34 cellular contexts compared by ENCODE assay signal in genomic region chr2:128365217-128365905, GRCh38. TPM values are rescaled to one million over a fixed set of nuclear protein-coding genes. Genes with fewer than 3 reads are reported as not detected.
DNase-seq lines count a peak whose midpoint lies in the region; ATAC-seq, FAIRE-seq and TF ChIP-seq lines count a peak whose summit lies in the region.
"Had no signal": no experiment of that assay in that cellular context is flagged by ENCODE, and none has a peak within 500 bp of the region (broad histone marks: within the 10 kb centered on the region; RNA-seq: fewer than 3 reads in every experiment).

No MANE protein-coding gene starts in this region.

- H3K18ac ChIP-seq in H9 (ENCODE audit: insufficient read length, low read depth, low read length) (no peak overlapping the region), mesenchymal stem cell (ENCODE audit: low read depth in 1 of 2, low read length in 2 of 2) (peak overlapping the region in 1 of 2 experiments; percentile 18)

- DNase-seq in H9 (no peak), astrocyte (ENCODE audit: low read depth) (peak; percentile 47), mesenchymal stem cell (no peak), sciatic nerve (ENCODE audit: low spot score) (peak; percentile 25), suprapubic skin (ENCODE audit: low spot score in 2 of 2) (no peak), GF-D8 (lab: John Stamatoyannopoulos, UW) (no peak)
- DNase-seq: activated B cell treated with CpG ODN at 0.5 μM for 24 hours; activated CD4-positive, alpha-beta T cell treated with anti-CD3 and anti-CD28 coated beads, Interleukin-2, amount 50 U/mL, for 1 hour; activated naive CD4-positive, alpha-beta T cell treated with Interleukin-2 at 50 U/mL for 16 hours; activated T-cell treated with anti-CD3 and anti-CD28 coated beads, Interleukin-2, amount 50 U/mL, for 48 hours; DMS153; effector CD4-positive, alpha-beta T cell; HFFc6; immature natural killer cell; KBM-7; left cardiac atrium; MM.1S; NCI-H1105 treated with DMSO at 0.1 percent for 48 hours; NCI-H1930; NCI-H2171 treated with DMSO at 0.1 percent for 48 hours; NCI-H510A; SHP77 treated with DMSO at 0.1 percent for 48 hours; stimulated activated CD4-positive, alpha-beta T cell treated with anti-CD3 and anti-CD28 coated beads, Interleukin-12 subunit alpha, Interleukin-12 subunit beta, amount 100 ng/mL, for 4 hours; stimulated activated CD4-positive, alpha-beta T cell treated with anti-CD3 and anti-CD28 coated beads, Interleukin-2, amount 100 ng/mL, for 48 hours; stomach; T1000; transverse colon had no signal

- H3K56ac ChIP-seq in H9 (ENCODE audit: insufficient read length, low read depth, low read length) = no peak overlapping the region

- no peaks in the 10 kb centered on the region for H3K27me3 ChIP-seq in H9 (ENCODE audit: insufficient read depth, low read length)
- no peaks in the 10 kb centered on the region for H3K27me3 ChIP-seq in astrocyte (ENCODE audit: insufficient read depth, low read length)
- H3K27me3 ChIP-seq in mesenchymal stem cell (ENCODE audit: control insufficient read depth in 1 of 2, insufficient read depth in 1 of 2, low read length in 2 of 2) = no peaks in the 10 kb centered on the region
- H3K27me3 ChIP-seq in suprapubic skin = no peaks in the 10 kb centered on the region
- H3K27me3 ChIP-seq: BLaER1 treated with 17β-estradiol and CSF1 and Interleukin-3, amounts not matched to agents 10 nM and 100 nM; neutrophil; right lobe of liver; stomach; transverse colon had no signal

- H4K20me1 ChIP-seq in H9 (ENCODE audit: control insufficient read depth, insufficient read depth, insufficient read length) (no peaks in the 10 kb centered on the region), astrocyte (ENCODE audit: insufficient read depth, low read length) (no peaks in the 10 kb centered on the region)
- H4K20me1 ChIP-seq: BLaER1 treated with 17β-estradiol and CSF1 and Interleukin-3, amounts not matched to agents 10 nM and 100 nM had no signal

- TF ChIP-seq CTCF in H9 (conservative IDR thresholded peaks at IDR 0.05) (no peak), astrocyte (IDR thresholded peaks at IDR 0.05; ENCODE audit: insufficient read depth, low read depth, low read length) (no peak), suprapubic skin (IDR thresholded peaks at IDR 0.05) (no peak)

- H3K23me2 ChIP-seq in H9 (ENCODE audit: insufficient read length, low read depth, low read length, poor library complexity, severe bottlenecking) = no peaks in the 10 kb centered on the region

- H3K9me3 Mint-ChIP-seq in H9 (peaks cover 0 to 2% of the 10 kb centered on the region in 2 experiments; a peak in 1 of 5 replicates), astrocyte (ENCODE audit: unreplicated experiment) (peaks cover 2% of the 10 kb centered on the region)
- H3K9me3 Mint-ChIP-seq: activated B cell treated with CpG ODN at 0.5 μM for 24 hours, HFFc6, immature natural killer cell had no signal

- H3K27ac ChIP-seq in H9 (ENCODE audit: insufficient read length, low read depth, low read length) (no peak overlapping the region), astrocyte (ENCODE audit: low read depth, low read length) (no peak overlapping the region), mesenchymal stem cell (ENCODE audit: low read length, poor library complexity, severe bottlenecking) (no peak overlapping the region), suprapubic skin (no peak overlapping the region)
- H3K27ac ChIP-seq: BLaER1 treated with 17β-estradiol and CSF1 and Interleukin-3, amounts not matched to agents 10 nM and 100 nM; neutrophil; prostate gland; right lobe of liver; stomach; transverse colon had no signal

- intact Hi-C loops in sciatic nerve (cut with DNase I) = no loop called here

- no peak overlapping the region for H3K14ac ChIP-seq in H9 (ENCODE audit: insufficient read depth, low read length)
- H3K14ac ChIP-seq in mesenchymal stem cell (ENCODE audit: low read length in 2 of 2) = no peak overlapping the region

- H2AK5ac ChIP-seq in H9 (ENCODE audit: insufficient read length, low read length) (no peak overlapping the region), mesenchymal stem cell (ENCODE audit: low read length, severe bottlenecking) (peak overlapping the region; percentile 58)

- no peak overlapping the region for H4K8ac ChIP-seq in H9 (replicated peaks; ENCODE audit: insufficient read length, low read depth, low read length)
- no peak overlapping the region for H4K8ac ChIP-seq in mesenchymal stem cell (ENCODE audit: low read length)

- H3K79me1 ChIP-seq in H9 (ENCODE audit: insufficient read depth, low read depth, low read length, poor library complexity, severe bottlenecking) = no peaks in the 10 kb centered on the region
- H3K79me1 ChIP-seq in mesenchymal stem cell (replicated peaks; ENCODE audit: low read length, poor library complexity, severe bottlenecking) = no peaks in the 10 kb centered on the region

- H2BK120ac ChIP-seq in H9 (ENCODE audit: low read depth, low read length, poor library complexity, severe bottlenecking) = no peak overlapping the region
- H2BK120ac ChIP-seq in mesenchymal stem cell (ENCODE audit: low read depth, low read length) = no peak overlapping the region

- H2BK12ac ChIP-seq in H9 (ENCODE audit: insufficient read length, low read depth, low read length) (no peak overlapping the region), mesenchymal stem cell (ENCODE audit: low read length in 2 of 2) (peak overlapping the region in 1 of 2 experiments; percentile 69)

- H2BK20ac ChIP-seq in H9 (ENCODE audit: low read depth, low read length, poor library complexity, severe bottlenecking) = no peak overlapping the region

- H3K27ac Mint-ChIP-seq in H9 (peak overlapping the region in 2 of 3 experiments; percentile 71 to 87; a peak in 2 of 7 replicates), astrocyte (ENCODE audit: unreplicated experiment) (no peak overlapping the region)
- H3K27ac Mint-ChIP-seq: activated B cell treated with CpG ODN at 0.5 μM for 24 hours, HFFc6, immature natural killer cell had no signal

- TF ChIP-seq POLR2A in suprapubic skin (IDR thresholded peaks at IDR 0.05) = no peak

- H3K4me1 Mint-ChIP-seq in H9 (peaks cover 56% of the 10 kb centered on the region in 2 experiments), astrocyte (ENCODE audit: low read depth, unreplicated experiment) (peaks cover 43% of the 10 kb centered on the region)
- H3K4me1 Mint-ChIP-seq: activated B cell treated with CpG ODN at 0.5 μM for 24 hours had no signal

- H3K4me1 ChIP-seq in H9 (ENCODE audit: insufficient read depth, low read length) (peaks cover 7% of the 10 kb centered on the region; the same call in 1 of the 2 replicates), astrocyte (ENCODE audit: insufficient read depth, low read length) (peaks cover 32% of the 10 kb centered on the region), mesenchymal stem cell (ENCODE audit: control insufficient read depth, insufficient read depth, low read depth, low read length) (peaks cover 54% of the 10 kb centered on the region), suprapubic skin (peaks cover 22% of the 10 kb centered on the region)
- H3K4me1 ChIP-seq: BLaER1 treated with 17β-estradiol and CSF1 and Interleukin-3, amounts not matched to agents 10 nM and 100 nM; prostate gland; right lobe of liver had no signal

- H3K9me3 ChIP-seq in H9 (ENCODE audit: control insufficient read depth, low read depth, low read length) = no peaks in the 10 kb centered on the region
- H3K9me3 ChIP-seq in astrocyte (ENCODE audit: insufficient read depth, low read depth, low read length) = no peaks in the 10 kb centered on the region
- H3K9me3 ChIP-seq in mesenchymal stem cell (ENCODE audit: control insufficient read depth, low read length) = no peaks in the 10 kb centered on the region
- no peaks in the 10 kb centered on the region for H3K9me3 ChIP-seq in suprapubic skin
- H3K9me3 ChIP-seq: BLaER1 treated with 17β-estradiol and CSF1 and Interleukin-3, amounts not matched to agents 10 nM and 100 nM; neutrophil; prostate gland; right lobe of liver; stomach; transverse colon had no signal

- no peak overlapping the region for H2BK15ac ChIP-seq in H9 (ENCODE audit: low read depth, low read length)
- H2BK15ac ChIP-seq in mesenchymal stem cell (ENCODE audit: low read depth, poor library complexity, severe bottlenecking) = peak overlapping the region; percentile 15

- no peak overlapping the region for H3K4me3 ChIP-seq in astrocyte (ENCODE audit: insufficient read depth, low read depth, low read length)
- H3K4me3 ChIP-seq in mesenchymal stem cell (ENCODE audit: insufficient read depth in 1 of 2, low read depth in 1 of 2, low read length in 2 of 2) = no peak overlapping the region
- H3K4me3 ChIP-seq in suprapubic skin = no peak overlapping the region
- H3K4me3 ChIP-seq: BLaER1 treated with 17β-estradiol and CSF1 and Interleukin-3, amounts not matched to agents 10 nM and 100 nM; prostate gland; right lobe of liver; stomach; transverse colon had no signal

- H3K4me2 ChIP-seq in H9 (ENCODE audit: insufficient read depth, insufficient read length, low read length) = no peak overlapping the region
- no peak overlapping the region for H3K4me2 ChIP-seq in astrocyte (ENCODE audit: low read length)
- no peak overlapping the region for H3K4me2 ChIP-seq in mesenchymal stem cell (ENCODE audit: low read length, poor library complexity, severe bottlenecking)
- H3K4me2 ChIP-seq: BLaER1 treated with 17β-estradiol and CSF1 and Interleukin-3, amounts not matched to agents 10 nM and 100 nM had no signal

- H3K79me2 ChIP-seq in H9 (ENCODE audit: insufficient read depth, low read length) (no peaks in the 10 kb centered on the region), astrocyte (ENCODE audit: insufficient read depth, low read length) (no peaks in the 10 kb centered on the region)

- H4K91ac ChIP-seq in H9 (ENCODE audit: insufficient read length, low read depth, low read length) = no peak overlapping the region
- H4K91ac ChIP-seq in mesenchymal stem cell (ENCODE audit: low read length) = peak overlapping the region; percentile 62

- ATAC-seq in sciatic nerve = no peak
- ATAC-seq in HG02970 (IDR thresholded peaks at IDR 0.05; ENCODE audit: low FRiP score, unreplicated experiment) = no peak
- ATAC-seq: left cardiac atrium, right lobe of liver had no signal

- H3K27me3 Mint-ChIP-seq in H9 (ENCODE audit: low read depth) = peaks cover 1% of the 10 kb centered on the region
- H3K27me3 Mint-ChIP-seq in astrocyte (ENCODE audit: low read depth, unreplicated experiment) = peaks cover 19% of the 10 kb centered on the region
- H3K27me3 Mint-ChIP-seq: activated B cell treated with CpG ODN at 0.5 μM for 24 hours had no signal

- H3K23ac ChIP-seq in H9 (ENCODE audit: insufficient read length, low read depth, low read length) (no peak overlapping the region), mesenchymal stem cell (ENCODE audit: low read length in 2 of 2) (no peak overlapping the region)

- H3K36me3 Mint-ChIP-seq in H9 (ENCODE audit: insufficient read depth in 1 of 3, low read depth in 3 of 3) (peaks cover 0 to 2% (median 0%) of the 10 kb centered on the region in 3 experiments; a peak in 4 of 7 replicates), astrocyte (ENCODE audit: low read depth, unreplicated experiment) (no peaks in the 10 kb centered on the region)
- H3K36me3 Mint-ChIP-seq: immature natural killer cell had no signal

- no peak overlapping the region for H3K4me3 Mint-ChIP-seq in H9
- H3K4me3 Mint-ChIP-seq in astrocyte (ENCODE audit: unreplicated experiment) = no peak overlapping the region
- H3K4me3 Mint-ChIP-seq: activated B cell treated with CpG ODN at 0.5 μM for 24 hours, HFFc6, immature natural killer cell had no signal

- no peak for TF ChIP-seq EP300 in suprapubic skin (IDR thresholded peaks at IDR 0.05)

- H3K4ac ChIP-seq in H9 (ENCODE audit: low read depth, low read length) (no peak overlapping the region), mesenchymal stem cell (ENCODE audit: low read depth in 1 of 2, low read length in 2 of 2) (peak overlapping the region; percentile 17 to 51)

- H3K36me3 ChIP-seq in astrocyte (ENCODE audit: insufficient read depth, low read length) (no peaks in the 10 kb centered on the region), mesenchymal stem cell (ENCODE audit: control insufficient read depth in 1 of 2, insufficient read depth in 2 of 2, low read depth in 1 of 2, low read length in 2 of 2) (no peaks in the 10 kb centered on the region), suprapubic skin (no peaks in the 10 kb centered on the region)
- H3K36me3 ChIP-seq: BLaER1 treated with 17β-estradiol and CSF1 and Interleukin-3, amounts not matched to agents 10 nM and 100 nM; neutrophil; prostate gland; right lobe of liver; stomach; transverse colon had no signal

- no peak overlapping the region for H4K5ac ChIP-seq in H9 (ENCODE audit: insufficient read length, low read depth, low read length)

- no CpG with 5 or more reads among the region's 12 CpGs for WGBS in H9 (ENCODE audit: extremely low coverage, insufficient read length, low lambda C conversion rate)
- 91% methylated on average over 12 of the region's 12 CpGs for WGBS in mesenchymal stem cell
- WGBS in suprapubic skin = 96% methylated on average over 9 of the region's 12 CpGs

- H2AFZ ChIP-seq in H9 (ENCODE audit: low read length) (no peak overlapping the region), astrocyte (ENCODE audit: low read depth, low read length) (no peak overlapping the region), mesenchymal stem cell (ENCODE audit: low read depth, low read length) (no peak overlapping the region)

- no peak for FAIRE-seq in astrocyte (lab: Jason Lieb, UNC)
- FAIRE-seq: colon, RCC 7860 had no signal

- H3K9ac ChIP-seq in H9 (ENCODE audit: extremely low read depth, insufficient read length, low read length) (no peak overlapping the region), astrocyte (ENCODE audit: low read length) (no peak overlapping the region), mesenchymal stem cell (ENCODE audit: low read length) (no peak overlapping the region)
- H3K9ac ChIP-seq: BLaER1 treated with 17β-estradiol and CSF1 and Interleukin-3, amounts not matched to agents 10 nM and 100 nM had no signal

- H3T11ph ChIP-seq in H9 (ENCODE audit: low read length) = no peak overlapping the region

- H2BK5ac ChIP-seq in H9 (ENCODE audit: insufficient read length, low read length) (no peak overlapping the region), mesenchymal stem cell (ENCODE audit: low read depth, low read length, poor library complexity, severe bottlenecking) (peak overlapping the region; percentile 1)

RNA-seq across cellular contexts. Expression of gene HS6ST1, which starts 46.7 kb away (rescaled TPM):
- total RNA-seq in H9 (2021) = 58.9 and 60.2 TPM in 2 replicates
- total RNA-seq in astrocyte = 20.5 and 20.9 TPM in 2 replicates
- polyA plus RNA-seq in mesenchymal stem cell (2013, experiment 1 of 2) = 37.7 TPM
- 37.3 TPM for polyA plus RNA-seq in mesenchymal stem cell (2013, experiment 2 of 2)
- total RNA-seq in sciatic nerve = 27.2 TPM
- 10 to 100 TPM; 55.7 to 75.0 (median 67.3) TPM for total RNA-seq in suprapubic skin

Comparison
In these comparisons a context has a peak if more than half of its experiments do, and no peak if none do; other contexts are left out.
1. DNase-seq: peak in astrocyte (single experiment) and sciatic nerve (single experiment); none in H9 (single experiment), mesenchymal stem cell (single experiment), suprapubic skin (0 of 2) and GF-D8 (single experiment).